14 cellular contexts compared by ENCODE assay signal in genomic region chr7:36045830-36046341, GRCh38.
DNase-seq lines count a peak whose midpoint lies in the region; ATAC-seq and TF ChIP-seq lines count a peak whose summit lies in the region.
"Had no signal": no experiment of that assay in that cellular context is flagged by ENCODE, and none has a peak within 500 bp of the region (broad histone marks: within the 10 kb centered on the region; RNA-seq: fewer than 3 reads in every experiment).

No MANE protein-coding gene starts in this region.

- no peak for TF ChIP-seq EP300 in esophagus muscularis mucosa (IDR thresholded peaks at IDR 0.05)
- TF ChIP-seq EP300 in sigmoid colon (IDR thresholded peaks at IDR 0.05), result no peak

- in situ Hi-C loops in IMR-90 (cut with MboI; ENCODE audit: low sequenced_read_pairs), result no loop called here

- TF ChIP-seq CTCF in IMR-90 (conservative IDR thresholded peaks at IDR 0.05; ENCODE audit: low read depth, low read length) (no peak), esophagus muscularis mucosa (IDR thresholded peaks at IDR 0.05) (no peak), sigmoid colon (IDR thresholded peaks at IDR 0.05) (no peak)

- H3K27me3 ChIP-seq in IMR-90 (ENCODE audit: control insufficient read depth, insufficient read depth, low read length), result no peaks in the 10 kb centered on the region
- H3K27me3 ChIP-seq in esophagus muscularis mucosa, result no peaks in the 10 kb centered on the region
- H3K27me3 ChIP-seq in sigmoid colon, result no peaks in the 10 kb centered on the region
- H3K27me3 ChIP-seq: colonic mucosa, esophagus squamous epithelium had no signal

- POLR2A ChIA-PET in IMR-90 (lab: Charles Lee; ENCODE audit: unreplicated experiment) (no interaction called here), HEK293T (lab: Yijun Ruan, JAX) (no interaction called here)

- H2BK5ac ChIP-seq in IMR-90 (ENCODE audit: low read depth, low read length, poor library complexity, severe bottlenecking), result no peak overlapping the region

- H3K18ac ChIP-seq in IMR-90 (ENCODE audit: low read depth, low read length), result peak overlapping the region; percentile 87

- H4K91ac ChIP-seq in IMR-90 (ENCODE audit: insufficient read depth, low read depth, low read length), result peak overlapping the region; percentile 43; the same call in 1 of the 2 replicates

- no peak overlapping the region for H3K9ac ChIP-seq in IMR-90 (ENCODE audit: low read depth, low read length)

- no CpG with 5 or more reads among the region's 3 CpGs for WGBS in IMR-90 (ENCODE audit: extremely low coverage in 2 of 2, insufficient read length in 1 of 2), 2 experiments
- 79% methylated on average over 3 of the region's 3 CpGs for WGBS in esophagus muscularis mucosa
- WGBS in sigmoid colon, 2 donors, result 81% methylated on average over 3 of the region's 3 CpGs

- H3K4me3 ChIP-seq in IMR-90 (ENCODE audit: insufficient read depth, low read depth, low read length) (no peak overlapping the region), esophagus muscularis mucosa (no peak overlapping the region), sigmoid colon (no peak overlapping the region)
- H3K4me3 ChIP-seq: colonic mucosa, esophagus squamous epithelium had no signal

- H3K56ac ChIP-seq in IMR-90 (ENCODE audit: extremely low read depth, insufficient read depth, low read length), result no peak overlapping the region

- no peak overlapping the region for H2AFZ ChIP-seq in IMR-90 (replicated peaks; ENCODE audit: low read length, poor library complexity)

- no peak overlapping the region for H3K4me2 ChIP-seq in IMR-90 (ENCODE audit: low read depth, low read length)

- peak overlapping the region; percentile 54; the same call in 1 of the 2 replicates for H2BK20ac ChIP-seq in IMR-90 (ENCODE audit: low read depth, low read length)

- H3K79me1 ChIP-seq in IMR-90 (ENCODE audit: low read depth in 1 of 2, low read length in 2 of 2), result no peaks in the 10 kb centered on the region

- H3K27ac ChIP-seq in IMR-90 (ENCODE audit: insufficient read depth, low read length), result peak overlapping the region; percentile 57; the same call in 1 of the 2 replicates
- peak overlapping the region; percentile 25 to 38 (median 32) for H3K27ac ChIP-seq in esophagus muscularis mucosa (replicated peaks in 1 of 4)
- peak overlapping the region in 3 of 4 donors; percentile 9 to 43 (median 12) for H3K27ac ChIP-seq in sigmoid colon
- H3K27ac ChIP-seq: colonic mucosa had no signal

- dilution Hi-C loops in IMR-90 (cut with HindIII; ENCODE audit: low sequenced_read_pairs, unreplicated experiment), result no loop called here

- DNase-seq in IMR-90 (no peak), esophagus muscularis mucosa (ENCODE audit: extremely low spot score) (no peak), sigmoid colon (no peak), D341Med (ENCODE audit: low spot score) (no peak), HEK293T (ENCODE audit: extremely low spot score) (no peak)
- DNase-seq: amygdala, colonic mucosa, DMS53, esophagus squamous epithelium, NCI-H226, nucleus accumbens had no signal

- H3K36me3 ChIP-seq in IMR-90 (ENCODE audit: control insufficient read depth, insufficient read depth, low read length) (no peaks in the 10 kb centered on the region), esophagus muscularis mucosa (no peaks in the 10 kb centered on the region), sigmoid colon (no peaks in the 10 kb centered on the region)
- H3K36me3 ChIP-seq: colonic mucosa, esophagus squamous epithelium had no signal

- intact Hi-C loops in IMR-90 (cut with micrococcal nuclease), result loop anchor here (5.0 kb wide), 1 partner anchor 71 kb away; no protein-coding TSS in a partner anchor
- intact Hi-C loops in esophagus muscularis mucosa (cut with DNase I), result no loop called here
- intact Hi-C loops in sigmoid colon (cut with DNase I), result no loop called here

- peak overlapping the region; percentile 27; the same call in 1 of the 3 replicates for H2BK15ac ChIP-seq in IMR-90 (ENCODE audit: low read depth, low read length)

- H3K14ac ChIP-seq in IMR-90 (replicated peaks; ENCODE audit: low read depth, low read length), result peak overlapping the region; percentile 72

- no peaks in the 10 kb centered on the region for H4K20me1 ChIP-seq in IMR-90 (ENCODE audit: insufficient read depth, low read length)

- peak overlapping the region; percentile 72 for H3K4ac ChIP-seq in IMR-90 (ENCODE audit: low read depth, low read length)

- peak overlapping the region; percentile 14; the same call in 1 of the 2 replicates for H2AK5ac ChIP-seq in IMR-90 (ENCODE audit: low read depth, low read length)

- no TSS peak for BruUV-seq in IMR-90 (replicated peaks; lab: Mats Ljungman, UMichigan)

- H4K8ac ChIP-seq in IMR-90 (ENCODE audit: low read depth in 2 of 2, low read length in 2 of 2), result peak overlapping the region in 1 of 2 experiments; percentile 64; a peak in 1 of 4 replicates

- H3K4me1 ChIP-seq in IMR-90 (ENCODE audit: control insufficient read depth, insufficient read depth, low read length), result peaks cover 24% of the 10 kb centered on the region
- peaks cover 31 to 45% (median 42%) of the 10 kb centered on the region in 4 donors for H3K4me1 ChIP-seq in esophagus muscularis mucosa
- H3K4me1 ChIP-seq in sigmoid colon, result peaks cover 0 to 13% (median 4%) of the 10 kb centered on the region in 4 donors
- H3K4me1 ChIP-seq: colonic mucosa had no signal

- TF ChIP-seq POLR2A in IMR-90 (IDR thresholded peaks at IDR 0.05; ENCODE audit: low read depth, low read length), result no peak
- TF ChIP-seq POLR2A in esophagus muscularis mucosa (IDR thresholded peaks at IDR 0.05; ENCODE audit: low read depth), result no peak
- no peak for TF ChIP-seq POLR2A in sigmoid colon (IDR thresholded peaks at IDR 0.05)

- no peaks in the 10 kb centered on the region for H3K9me3 ChIP-seq in IMR-90 (ENCODE audit: control insufficient read depth, insufficient read depth, low read length)
- no peaks in the 10 kb centered on the region for H3K9me3 ChIP-seq in esophagus muscularis mucosa
- no peaks in the 10 kb centered on the region for H3K9me3 ChIP-seq in sigmoid colon
- H3K9me3 ChIP-seq: colonic mucosa, esophagus squamous epithelium had no signal

- 0 out of 2 replicates have a peak overlapping the region, but pooled peaks have one; percentile 51 for H3K23ac ChIP-seq in IMR-90 (ENCODE audit: low read depth, low read length)

- peak overlapping the region; percentile 53; the same call in 1 of the 2 replicates for H2BK120ac ChIP-seq in IMR-90 (ENCODE audit: low read depth, low read length)

- TF ChIP-seq RAD21 in IMR-90 (IDR thresholded peaks at IDR 0.05; ENCODE audit: low read length), result no peak

- no peak overlapping the region; the same call in 1 of the 2 replicates for H4K5ac ChIP-seq in IMR-90 (ENCODE audit: low read depth, low read length)

- ATAC-seq in GM18909 (IDR thresholded peaks at IDR 0.05; ENCODE audit: poor library complexity, unreplicated experiment), result peak; percentile 54
- no peak for ATAC-seq in IMR-90 (ENCODE audit: low read depth)
- no peak for ATAC-seq in HG03565 (IDR thresholded peaks at IDR 0.05; ENCODE audit: unreplicated experiment)
- no peak for ATAC-seq in HG03378 (IDR thresholded peaks at IDR 0.05; ENCODE audit: unreplicated experiment)

- peaks cover 11% of the 10 kb centered on the region for H3K9me1 ChIP-seq in IMR-90 (ENCODE audit: insufficient read depth, low read length)

- H2AK9ac ChIP-seq in IMR-90 (replicated peaks; ENCODE audit: low read depth, low read length, poor library complexity), result no peak overlapping the region

- CTCF ChIA-PET in IMR-90 (lab: Yijun Ruan, JAX) (no interaction called here), HEK293T (lab: Yijun Ruan, JAX) (no interaction called here)

TF ChIP-seq in IMR-90, 13 proteins besides CTCF, POLR2A, EP300 and RAD21 (continues in another document):
- TF ChIP-seq MXI1 (IDR thresholded peaks at IDR 0.05; ENCODE audit: borderline replicate concordance, low read depth, low read length) (no peak), RCOR1 (IDR thresholded peaks at IDR 0.05; ENCODE audit: insufficient replicate concordance, low read length) (no peak), NFE2L2 (IDR thresholded peaks at IDR 0.05; ENCODE audit: low read depth, low read length) (no peak), CHD1 (IDR thresholded peaks at IDR 0.05; ENCODE audit: low read depth, low read length) (no peak), CEBPB (IDR thresholded peaks at IDR 0.05; ENCODE audit: low read depth, low read length) (no peak), RFX5 (IDR thresholded peaks at IDR 0.05; ENCODE audit: low read depth, low read length) (no peak), MAZ (IDR thresholded peaks at IDR 0.05; ENCODE audit: borderline replicate concordance, low read depth, low read length) (no peak)
- TF ChIP-seq, protein P1, sequence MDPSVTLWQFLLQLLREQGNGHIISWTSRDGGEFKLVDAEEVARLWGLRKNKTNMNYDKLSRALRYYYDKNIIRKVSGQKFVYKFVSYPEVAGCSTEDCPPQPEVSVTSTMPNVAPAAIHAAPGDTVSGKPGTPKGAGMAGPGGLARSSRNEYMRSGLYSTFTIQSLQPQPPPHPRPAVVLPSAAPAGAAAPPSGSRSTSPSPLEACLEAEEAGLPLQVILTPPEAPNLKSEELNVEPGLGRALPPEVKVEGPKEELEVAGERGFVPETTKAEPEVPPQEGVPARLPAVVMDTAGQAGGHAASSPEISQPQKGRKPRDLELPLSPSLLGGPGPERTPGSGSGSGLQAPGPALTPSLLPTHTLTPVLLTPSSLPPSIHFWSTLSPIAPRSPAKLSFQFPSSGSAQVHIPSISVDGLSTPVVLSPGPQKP (IDR thresholded peaks at IDR 0.05; ENCODE audit: borderline replicate concordance, low read depth, low read length), result no peak

TF ChIP-seq in HEK293T, 16 proteins besides CTCF, POLR2A, EP300 and RAD21:
- TF ChIP-seq NFRKB (IDR thresholded peaks at IDR 0.05), result no peak
- TF ChIP-seq LEF1 (IDR thresholded peaks at IDR 0.05; ENCODE audit: borderline replicate concordance), result no peak
- TF ChIP-seq ARNT (IDR thresholded peaks at IDR 0.05), result no peak
- no peak for TF ChIP-seq ELF4 (IDR thresholded peaks at IDR 0.05)
- TF ChIP-seq, protein P2, sequence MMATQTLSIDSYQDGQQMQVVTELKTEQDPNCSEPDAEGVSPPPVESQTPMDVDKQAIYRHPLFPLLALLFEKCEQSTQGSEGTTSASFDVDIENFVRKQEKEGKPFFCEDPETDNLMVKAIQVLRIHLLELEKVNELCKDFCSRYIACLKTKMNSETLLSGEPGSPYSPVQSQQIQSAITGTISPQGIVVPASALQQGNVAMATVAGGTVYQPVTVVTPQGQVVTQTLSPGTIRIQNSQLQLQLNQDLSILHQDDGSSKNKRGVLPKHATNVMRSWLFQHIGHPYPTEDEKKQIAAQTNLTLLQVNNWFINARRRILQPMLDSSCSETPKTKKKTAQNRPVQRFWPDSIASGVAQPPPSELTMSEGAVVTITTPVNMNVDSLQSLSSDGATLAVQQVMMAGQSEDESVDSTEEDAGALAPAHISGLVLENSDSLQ (IDR thresholded peaks at IDR 0.05), result no peak
- TF ChIP-seq FOXM1 (IDR thresholded peaks at IDR 0.05; ENCODE audit: borderline replicate concordance), result no peak
- no peak for TF ChIP-seq CTBP1 (IDR thresholded peaks at IDR 0.05; ENCODE audit: borderline replicate concordance)
- TF ChIP-seq ZNF384 (IDR thresholded peaks at IDR 0.05), result no peak
- no peak for TF ChIP-seq HDGF (IDR thresholded peaks at IDR 0.05; ENCODE audit: borderline replicate concordance)
